Comparison of ENCODE assay signal across 1 cellular context in genomic region chr7:75906991-75907667, GRCh38.
A peak's percentile ranks its signal among the peaks of the same experiment; 100 is the strongest.
TF ChIP-seq lines count a peak whose summit lies in the region.

No MANE protein-coding gene starts in this region.

TF ChIP-seq in K562, 482 proteins besides CTCF, POLR2A, EP300 and RAD21 (continues in another document):
- TF ChIP-seq HOMEZ (CRISPR knock-in tag; IDR thresholded peaks at IDR 0.05): no peak
- TF ChIP-seq CEBPB (tag; IDR thresholded peaks at IDR 0.05): peak; percentile 56
- TF ChIP-seq NRF1 (conservative IDR thresholded peaks at IDR 0.05 in 1 of 2, IDR thresholded peaks at IDR 0.05 in 1 of 2): peak in 1 of 2 experiments; percentile 53; a peak in 2 of 4 replicates
- TF ChIP-seq FOXO4 (CRISPR knock-in tag; IDR thresholded peaks at IDR 0.05): no peak
- peak; percentile 72 to 85 for TF ChIP-seq KDM1A (IDR thresholded peaks at IDR 0.05)
- no peak for TF ChIP-seq CAMTA2 (CRISPR knock-in tag; conservative IDR thresholded peaks at IDR 0.05)
- TF ChIP-seq MNT (conservative IDR thresholded peaks at IDR 0.05): peak in 1 of 2 experiments; percentile 58; a peak in 1 of 4 replicates
- no peak for TF ChIP-seq SREBF1 (IDR thresholded peaks at IDR 0.05; ENCODE audit: borderline replicate concordance, low read depth, low read length)
- no peak for TF ChIP-seq XRCC4 (IDR thresholded peaks at IDR 0.05; ENCODE audit: extremely low read depth, insufficient read depth, insufficient read length)
- no peak for TF ChIP-seq SIRT6 (IDR thresholded peaks at IDR 0.05; ENCODE audit: low read depth, low read length)
- no peak for TF ChIP-seq ESRRB (CRISPR knock-in tag; IDR thresholded peaks at IDR 0.05; ENCODE audit: borderline replicate concordance)
- TF ChIP-seq AFF1 (IDR thresholded peaks at IDR 0.05; ENCODE audit: low read depth in 1 of 2, partially characterized antibody in 2 of 2): no peak
- no peak for TF ChIP-seq STAT5B (CRISPR knock-in tag; IDR thresholded peaks at IDR 0.05)
- TF ChIP-seq PHF21A (IDR thresholded peaks at IDR 0.05; ENCODE audit: borderline replicate concordance, low read depth): peak; percentile 31; the same call in 1 of the 2 replicates
- TF ChIP-seq HOXB6 (CRISPR knock-in tag; IDR thresholded peaks at IDR 0.05; ENCODE audit: borderline replicate concordance): no peak
- no peak for TF ChIP-seq ZNF395 (CRISPR knock-in tag; IDR thresholded peaks at IDR 0.05)
- TF ChIP-seq HMGN3 (IDR thresholded peaks at IDR 0.05; ENCODE audit: borderline replicate concordance, extremely low read depth, insufficient read length, low read depth, low read length): no peak
- TF ChIP-seq ZNF316 (IDR thresholded peaks at IDR 0.05): peak; percentile 64; the same call in 1 of the 2 replicates
- TF ChIP-seq SFPQ (IDR thresholded peaks at IDR 0.05; ENCODE audit: low read depth, low read length): no peak
- TF ChIP-seq CTBP1 (IDR thresholded peaks at IDR 0.05; ENCODE audit: borderline replicate concordance): peak; percentile 99
- no peak for TF ChIP-seq TCF7L2 (IDR thresholded peaks at IDR 0.05; ENCODE audit: low read depth, low read length)
- no peak for TF ChIP-seq PBX2 (CRISPR knock-in tag; IDR thresholded peaks at IDR 0.05; ENCODE audit: low read depth)
- peak; percentile 58 for TF ChIP-seq PBX2 (tag; conservative IDR thresholded peaks at IDR 0.05; ENCODE audit: low read depth)
- TF ChIP-seq ZNF431 (CRISPR knock-in tag; IDR thresholded peaks at IDR 0.05): no peak
- TF ChIP-seq ELF4 (CRISPR knock-in tag; IDR thresholded peaks at IDR 0.05): no peak
- TF ChIP-seq TEAD4 (IDR thresholded peaks at IDR 0.05; ENCODE audit: low read length): peak; percentile 45; the same call in 1 of the 2 replicates
- no peak for TF ChIP-seq TEAD4 (CRISPR knock-in tag; IDR thresholded peaks at IDR 0.05; ENCODE audit: borderline replicate concordance)
- TF ChIP-seq MAFG (tag; conservative IDR thresholded peaks at IDR 0.05): peak; percentile 88
- peak in 1 of 2 experiments; percentile 97; a peak in 2 of 4 replicates for TF ChIP-seq RCOR1 (IDR thresholded peaks at IDR 0.05; ENCODE audit: borderline replicate concordance in 1 of 2, low read depth in 2 of 2, low read length in 2 of 2)
- TF ChIP-seq MAFK (IDR thresholded peaks at IDR 0.05; ENCODE audit: low read length): peak; percentile 35; the same call in 1 of the 2 replicates
- TF ChIP-seq PREB (CRISPR knock-in tag; IDR thresholded peaks at IDR 0.05): no peak
- no peak for TF ChIP-seq JUNB (CRISPR knock-in tag; conservative IDR thresholded peaks at IDR 0.05)
- no peak for TF ChIP-seq NCOA1 (IDR thresholded peaks at IDR 0.05; ENCODE audit: low read depth)
- TF ChIP-seq MEF2D (tag; conservative IDR thresholded peaks at IDR 0.05; ENCODE audit: low read depth): peak; percentile 62; the same call in 1 of the 2 replicates
- TF ChIP-seq PRDM10 (IDR thresholded peaks at IDR 0.05; ENCODE audit: partially characterized antibody): peak; percentile 90
- TF ChIP-seq PKNOX1 (IDR thresholded peaks at IDR 0.05): peak; percentile 71
- TF ChIP-seq C11orf30 (IDR thresholded peaks at IDR 0.05; ENCODE audit: low read depth): peak; percentile 85
- TF ChIP-seq LEF1 (IDR thresholded peaks at IDR 0.05): peak; percentile 21; the same call in 1 of the 2 replicates
